Comparison of ENCODE assay signal across 10 cellular contexts in genomic region chr3:177977381-177978158, GRCh38.
DNase-seq lines count a peak whose midpoint lies in the region; ATAC-seq, FAIRE-seq and TF ChIP-seq lines count a peak whose summit lies in the region.
"Had no signal": no experiment of that assay in that cellular context is flagged by ENCODE, and none has a peak within 500 bp of the region (broad histone marks: within the 10 kb centered on the region; RNA-seq: fewer than 3 reads in every experiment).

No MANE protein-coding gene starts in this region.

- FAIRE-seq in bronchial epithelial cell (lab: Jason Lieb, UNC), result no peak

- no peaks in the 10 kb centered on the region for H3K27me3 Mint-ChIP-seq in naive thymus-derived CD4-positive, alpha-beta T cell

- CTCF ChIA-PET in naive thymus-derived CD4-positive, alpha-beta T cell (lab: Charles Lee), result no interaction called here

- H3K9me3 Mint-ChIP-seq in naive thymus-derived CD4-positive, alpha-beta T cell, result no peaks in the 10 kb centered on the region
- H3K9me3 Mint-ChIP-seq: memory B cell had no signal

- intact Hi-C loops in naive thymus-derived CD4-positive, alpha-beta T cell (cut with micrococcal nuclease), result no loop called here

- H3K36me3 ChIP-seq in bronchial epithelial cell (ENCODE audit: control insufficient read depth, insufficient read depth, low read length), result no peaks in the 10 kb centered on the region
- H3K36me3 ChIP-seq in naive thymus-derived CD4-positive, alpha-beta T cell (ENCODE audit: control insufficient read depth in 2 of 3, insufficient read depth in 3 of 3, low read length in 3 of 3), result no peaks in the 10 kb centered on the region

- in situ Hi-C loops in Caki2 (cut with HindIII; ENCODE audit: low pct_unique_long_range_greater_than_20kb, low sequenced_read_pairs), result no loop called here

- H3K4me1 ChIP-seq in naive thymus-derived CD4-positive, alpha-beta T cell (ENCODE audit: control insufficient read depth in 2 of 2, insufficient read depth in 2 of 2, low read length in 2 of 2), result no peaks in the 10 kb centered on the region

- no peaks in the 10 kb centered on the region for H3K4me1 Mint-ChIP-seq in naive thymus-derived CD4-positive, alpha-beta T cell
- H3K4me1 Mint-ChIP-seq: memory B cell had no signal

- POLR2A ChIA-PET in naive thymus-derived CD4-positive, alpha-beta T cell (lab: Charles Lee), result interaction anchor here (0.8 kb wide), 1 partner anchor 335 kb away, joined by 3 read pairs; no protein-coding TSS in a partner anchor

- H3K4me3 Mint-ChIP-seq in naive thymus-derived CD4-positive, alpha-beta T cell, result no peak overlapping the region
- H3K4me3 Mint-ChIP-seq: memory B cell had no signal

- H3K27me3 ChIP-seq in bronchial epithelial cell (ENCODE audit: control insufficient read depth, insufficient read depth, low read length), result no peaks in the 10 kb centered on the region
- H3K27me3 ChIP-seq in naive thymus-derived CD4-positive, alpha-beta T cell (ENCODE audit: control insufficient read depth in 2 of 2, insufficient read depth in 2 of 2, low read length in 2 of 2), result no peaks in the 10 kb centered on the region

- no peak for TF ChIP-seq CTCF in bronchial epithelial cell (IDR thresholded peaks at IDR 0.05; ENCODE audit: insufficient read depth, low read length, severe bottlenecking)

- H3K27ac ChIP-seq in naive thymus-derived CD4-positive, alpha-beta T cell (ENCODE audit: low read depth, low read length), result no peak overlapping the region
- H3K27ac ChIP-seq: KMS-11 had no signal

- H3K36me3 Mint-ChIP-seq in naive thymus-derived CD4-positive, alpha-beta T cell, result no peaks in the 10 kb centered on the region
- H3K36me3 Mint-ChIP-seq: memory B cell had no signal

- H3K9me3 ChIP-seq in naive thymus-derived CD4-positive, alpha-beta T cell (ENCODE audit: control insufficient read depth in 2 of 3, low read length in 3 of 3), result no peaks in the 10 kb centered on the region

- H3K27ac Mint-ChIP-seq in naive thymus-derived CD4-positive, alpha-beta T cell, result no peak overlapping the region
- H3K27ac Mint-ChIP-seq: memory B cell had no signal

- DNase-seq in Caki2 (ENCODE audit: low read depth) (peak; percentile 33), NCI-H146 (lab: John Stamatoyannopoulos, UW) (peak; percentile 55), bronchial epithelial cell (ENCODE audit: low read depth) (peak; percentile 91), NCI-H1694 (lab: John Stamatoyannopoulos, UW) (no peak), NCI-H345 (lab: John Stamatoyannopoulos, UW) (no peak), HT-29 (ENCODE audit: low spot score) (no peak)
- DNase-seq in naive thymus-derived CD4-positive, alpha-beta T cell, result no peak

- no peak overlapping the region for H3K4me3 ChIP-seq in bronchial epithelial cell (ENCODE audit: low read depth, low read length)
- H3K4me3 ChIP-seq in naive thymus-derived CD4-positive, alpha-beta T cell (ENCODE audit: low read length), result no peak overlapping the region

- ATAC-seq in naive thymus-derived CD4-positive, alpha-beta T cell, result peak; percentile 32
- ATAC-seq in HG03439 (IDR thresholded peaks at IDR 0.05; ENCODE audit: unreplicated experiment), result no peak

Comparison
In these comparisons a context has a peak if more than half of its experiments do, and no peak if none do; other contexts are left out.
1. DNase-seq: peak in Caki2 (single experiment), NCI-H146 (single experiment) and bronchial epithelial cell (single experiment); none in naive thymus-derived CD4-positive, alpha-beta T cell (0 of 9), NCI-H1694 (single experiment), NCI-H345 (single experiment) and HT-29 (single experiment).